ENCODE assay signal across 8 cellular contexts in genomic region chr2:230762317-230762896, GRCh38. TPM values are rescaled to one million over a fixed set of nuclear protein-coding genes. Genes with fewer than 3 reads are reported as not detected.
DNase-seq lines count a peak whose midpoint lies in the region; ATAC-seq and TF ChIP-seq lines count a peak whose summit lies in the region.

No MANE protein-coding gene starts in this region.

- H3K27me3 ChIP-seq in MG63 = no peaks in the 10 kb centered on the region
- no peaks in the 10 kb centered on the region for H3K27me3 ChIP-seq in esophagus squamous epithelium

- H3K27ac ChIP-seq in esophagus squamous epithelium = no peak overlapping the region
- no peak overlapping the region for H3K27ac ChIP-seq in substantia nigra (ENCODE audit: low read depth, low read length, poor library complexity, severe bottlenecking)

- H3K27ac Mint-ChIP-seq in activated CD8-positive, alpha-beta T cell treated with anti-CD3 and anti-CD28 coated beads, Interleukin-2, amount 10 ng/mL, durations not matched to agents 7 days and 5 days = no peak overlapping the region

- ATAC-seq in GM21529 (IDR thresholded peaks at IDR 0.05; ENCODE audit: unreplicated experiment) = peak; percentile 72
- peak; percentile 88 for ATAC-seq in activated CD8-positive, alpha-beta T cell treated with anti-CD3 and anti-CD28 coated beads, Interleukin-2, amount 10 ng/mL, durations not matched to agents 7 days and 5 days

- intact Hi-C loops in esophagus squamous epithelium (cut with DNase I) = no loop called here

- TF ChIP-seq CTCF in esophagus squamous epithelium (IDR thresholded peaks at IDR 0.05) = peak in 1 of 6 experiments; percentile 29

- POLR2A ChIA-PET in activated CD8-positive, alpha-beta T cell treated with anti-CD3 and anti-CD28 coated beads, Interleukin-2, amount 10 ng/mL, durations not matched to agents 7 days and 5 days (lab: Charles Lee) = interaction anchor here (0.9 kb wide), 1 partner anchor 48 kb away, joined by 3 read pairs; no protein-coding TSS in a partner anchor

- no peak for TF ChIP-seq POLR2A in esophagus squamous epithelium (IDR thresholded peaks at IDR 0.05)

- H3K9me3 ChIP-seq in MG63 = no peaks in the 10 kb centered on the region
- no peaks in the 10 kb centered on the region for H3K9me3 ChIP-seq in esophagus squamous epithelium

- CTCF ChIA-PET in activated CD8-positive, alpha-beta T cell treated with anti-CD3 and anti-CD28 coated beads, Interleukin-2, amount 10 ng/mL, durations not matched to agents 7 days and 5 days (lab: Charles Lee) = interaction anchor here (0.6 to 2.9 kb wide), 19 partner anchors 10 to 754 kb away, joined by 3 to 27 read pairs (median 3); no protein-coding TSS in a partner anchor

- DNase-seq in ELR (ENCODE audit: low read depth) (peak; percentile 63), MG63 (peak; percentile 30), iris pigment epithelial cell (ENCODE audit: low read depth) (peak; percentile 50), esophagus squamous epithelium (lab: John Stamatoyannopoulos, UW) (no peak), substantia nigra (lab: John Stamatoyannopoulos, UW) (no peak), T1000 (lab: John Stamatoyannopoulos, UW) (no peak)
- DNase-seq in activated CD8-positive, alpha-beta T cell treated with anti-CD3 and anti-CD28 coated beads, Interleukin-2, amount 10 ng/mL, durations not matched to agents 7 days and 5 days = peak; percentile 51

- no peaks in the 10 kb centered on the region for H3K27me3 Mint-ChIP-seq in activated CD8-positive, alpha-beta T cell treated with anti-CD3 and anti-CD28 coated beads, Interleukin-2, amount 10 ng/mL, durations not matched to agents 7 days and 5 days (ENCODE audit: low read depth)

- no peaks in the 10 kb centered on the region for H3K9me3 Mint-ChIP-seq in activated CD8-positive, alpha-beta T cell treated with anti-CD3 and anti-CD28 coated beads, Interleukin-2, amount 10 ng/mL, durations not matched to agents 7 days and 5 days (ENCODE audit: insufficient read depth)

- H3K36me3 ChIP-seq in MG63 = peaks cover 65% of the 10 kb centered on the region
- H3K36me3 ChIP-seq in esophagus squamous epithelium = peaks cover 0 to 74% (median 3%) of the 10 kb centered on the region in 3 donors

- H3K4me1 Mint-ChIP-seq in activated CD8-positive, alpha-beta T cell treated with anti-CD3 and anti-CD28 coated beads, Interleukin-2, amount 10 ng/mL, durations not matched to agents 7 days and 5 days (ENCODE audit: low read depth) = peaks cover 50% of the 10 kb centered on the region

- H3K4me3 Mint-ChIP-seq in activated CD8-positive, alpha-beta T cell treated with anti-CD3 and anti-CD28 coated beads, Interleukin-2, amount 10 ng/mL, durations not matched to agents 7 days and 5 days = no peak overlapping the region

- WGBS in esophagus squamous epithelium, 2 donors = 72 to 78% methylated on average over 4 of the region's 4 CpGs

- H3K36me3 Mint-ChIP-seq in activated CD8-positive, alpha-beta T cell treated with anti-CD3 and anti-CD28 coated beads, Interleukin-2, amount 10 ng/mL, durations not matched to agents 7 days and 5 days (ENCODE audit: low read depth) = peaks cover 74% of the 10 kb centered on the region

- H3K4me1 ChIP-seq in esophagus squamous epithelium = peaks cover 6 to 33% (median 17%) of the 10 kb centered on the region in 3 donors

- H3K4me3 ChIP-seq in MG63 (no peak overlapping the region), esophagus squamous epithelium (no peak overlapping the region)

RNA-seq across cellular contexts. Expression of gene CAB39, which starts 49.8 kb away (rescaled TPM):
- 31.8 and 34.2 TPM in 2 replicates for total RNA-seq in MG63 (2014; rRNA removed; shearing (Covaris generic); ENCODE audit: low replicate concordance)
- total RNA-seq in activated CD8-positive, alpha-beta T cell treated with anti-CD3 and anti-CD28 coated beads, Interleukin-2, amount 10 ng/mL, durations not matched to agents 7 days and 5 days = 100 to 1,000 TPM; 175 to 178 TPM
- 10 to 100 TPM; 47.6 to 80.3 (median 71.8) TPM for total RNA-seq in esophagus squamous epithelium

Comparison
In these comparisons a context has a peak if more than half of its experiments do, and no peak if none do; other contexts are left out.
1. DNase-seq: peak in ELR (single experiment), MG63 (single experiment), activated CD8-positive, alpha-beta T cell treated with anti-CD3 and anti-CD28 coated beads, Interleukin-2, amount 10 ng/mL, durations not matched to agents 7 days and 5 days (single experiment) and iris pigment epithelial cell (single experiment); none in esophagus squamous epithelium (single experiment), substantia nigra (0 of 49) and T1000 (single experiment).